ENCODE assay signal across 10 cellular contexts in genomic region chr15:90583471-90584252, GRCh38. TPM values are rescaled to one million over a fixed set of nuclear protein-coding genes. Genes with fewer than 3 reads are reported as not detected.
A peak's percentile ranks its signal among the peaks of the same experiment; 100 is the strongest.
DNase-seq lines count a peak whose midpoint lies in the region; ATAC-seq and TF ChIP-seq lines count a peak whose summit lies in the region.
"Had no signal": no experiment of that assay in that cellular context is flagged by ENCODE, and none has a peak within 500 bp of the region (broad histone marks: within the 10 kb centered on the region; RNA-seq: fewer than 3 reads in every experiment).

No MANE protein-coding gene starts in this region.

- H3K4me3 ChIP-seq in HUES48 (ENCODE audit: low read depth, low read length) (peak overlapping the region; percentile 11; the same call in 1 of the 2 replicates), skeletal muscle tissue (ENCODE audit: low read length in 3 of 3) (no peak overlapping the region)

- H3K9me3 ChIP-seq in HUES48 (ENCODE audit: control insufficient read depth, insufficient read depth, low read length) = no peaks in the 10 kb centered on the region
- H3K9me3 ChIP-seq in skeletal muscle tissue (ENCODE audit: control insufficient read depth in 3 of 3, low read length in 3 of 3) = no peaks in the 10 kb centered on the region

- TF ChIP-seq CTCF in chondrocyte (IDR thresholded peaks at IDR 0.05) = no peak

- H3K4me3 Mint-ChIP-seq in activated CD8-positive, alpha-beta T cell treated with anti-CD3 and anti-CD28 coated beads, Interleukin-2, amount 10 ng/mL, durations not matched to agents 7 days and 5 days = no peak overlapping the region
- no peak overlapping the region for H3K4me3 Mint-ChIP-seq in chondrocyte (ENCODE audit: unreplicated experiment)
- H3K4me3 Mint-ChIP-seq: activated T-cell treated with anti-CD3 and anti-CD28 coated beads, Interleukin-2, amount 50 U/mL, for 4 hours had no signal

- H3K27ac ChIP-seq in HUES48 (ENCODE audit: low read depth, low read length) (peak overlapping the region; percentile 72), skeletal muscle tissue (ENCODE audit: low read depth, low read length) (no peak overlapping the region)
- H3K27ac ChIP-seq: parathyroid adenoma had no signal

- POLR2A ChIA-PET in activated CD8-positive, alpha-beta T cell treated with anti-CD3 and anti-CD28 coated beads, Interleukin-2, amount 10 ng/mL, durations not matched to agents 7 days and 5 days (lab: Charles Lee) = interaction anchor here (1.2 to 1.6 kb wide), 2 partner anchors 9 to 62 kb away, joined by 3 read pairs; no protein-coding TSS in a partner anchor

- no peak for DNase-seq in activated CD8-positive, alpha-beta T cell treated with anti-CD3 and anti-CD28 coated beads, Interleukin-2, amount 10 ng/mL, durations not matched to agents 7 days and 5 days
- DNase-seq in left ventricle myocardium superior (no peak), islet precursor cell (no peak), chondrocyte (ENCODE audit: low spot score) (no peak), GM03348 (ENCODE audit: low spot score) (no peak)
- DNase-seq: activated T-cell treated with anti-CD3 and anti-CD28 coated beads, Interleukin-2, amount 50 U/mL, for 4 hours; effector memory CD4-positive, alpha-beta T cell had no signal

- H3K4me1 Mint-ChIP-seq in activated CD8-positive, alpha-beta T cell treated with anti-CD3 and anti-CD28 coated beads, Interleukin-2, amount 10 ng/mL, durations not matched to agents 7 days and 5 days (ENCODE audit: low read depth) = peaks cover 65% of the 10 kb centered on the region
- H3K4me1 Mint-ChIP-seq in chondrocyte (ENCODE audit: low read depth) = peaks cover 34% of the 10 kb centered on the region

- H3K36me3 ChIP-seq in HUES48 (ENCODE audit: control insufficient read depth, insufficient read depth, low read length) (no peaks in the 10 kb centered on the region), skeletal muscle tissue (ENCODE audit: control insufficient read depth in 3 of 3, insufficient read depth in 3 of 3, low read length in 3 of 3) (no peaks in the 10 kb centered on the region)

- H3K27me3 ChIP-seq in HUES48 (ENCODE audit: control insufficient read depth, insufficient read depth, low read length) (peaks cover 25% of the 10 kb centered on the region), skeletal muscle tissue (ENCODE audit: control insufficient read depth in 3 of 3, insufficient read depth in 3 of 3, low read length in 3 of 3) (no peaks in the 10 kb centered on the region)

- H3K9ac ChIP-seq in HUES48 (ENCODE audit: low read depth, low read length) = no peak overlapping the region
- H3K9ac ChIP-seq in skeletal muscle tissue (ENCODE audit: low read depth in 1 of 3, low read length in 3 of 3) = peak overlapping the region in 2 of 3 donors; percentile 14 to 55
- H3K9ac ChIP-seq: parathyroid adenoma had no signal

- H3K36me3 Mint-ChIP-seq in activated CD8-positive, alpha-beta T cell treated with anti-CD3 and anti-CD28 coated beads, Interleukin-2, amount 10 ng/mL, durations not matched to agents 7 days and 5 days (ENCODE audit: low read depth) = peaks cover 32% of the 10 kb centered on the region
- peaks cover 2% of the 10 kb centered on the region for H3K36me3 Mint-ChIP-seq in chondrocyte (ENCODE audit: low read depth)

- H3K4me1 ChIP-seq in HUES48 (ENCODE audit: control insufficient read depth, insufficient read depth, low read length) = peaks cover 54% of the 10 kb centered on the region
- H3K4me1 ChIP-seq in skeletal muscle tissue (ENCODE audit: control insufficient read depth in 3 of 3, insufficient read depth in 3 of 3, low read length in 3 of 3) = peaks cover 14 to 32% (median 18%) of the 10 kb centered on the region in 3 donors
- H3K4me1 ChIP-seq: parathyroid adenoma had no signal

- CTCF ChIA-PET in activated CD8-positive, alpha-beta T cell treated with anti-CD3 and anti-CD28 coated beads, Interleukin-2, amount 10 ng/mL, durations not matched to agents 7 days and 5 days (lab: Charles Lee) = interaction anchor here (0.8 to 1.5 kb wide), 5 partner anchors 7 to 103 kb away, joined by 3 to 7 read pairs (median 3); no protein-coding TSS in a partner anchor

- H3K27me3 Mint-ChIP-seq in activated CD8-positive, alpha-beta T cell treated with anti-CD3 and anti-CD28 coated beads, Interleukin-2, amount 10 ng/mL, durations not matched to agents 7 days and 5 days (ENCODE audit: low read depth) = no peaks in the 10 kb centered on the region
- no peaks in the 10 kb centered on the region for H3K27me3 Mint-ChIP-seq in chondrocyte (ENCODE audit: low read depth)

- no peak for ATAC-seq in activated CD8-positive, alpha-beta T cell treated with anti-CD3 and anti-CD28 coated beads, Interleukin-2, amount 10 ng/mL, durations not matched to agents 7 days and 5 days
- peak; percentile 37 for ATAC-seq in left ventricle myocardium superior
- ATAC-seq: activated T-cell treated with anti-CD3 and anti-CD28 coated beads, Interleukin-2, amount 50 U/mL, for 4 hours had no signal

- intact Hi-C loops in left ventricle myocardium superior (cut with micrococcal nuclease) = no loop called here

- no peaks in the 10 kb centered on the region for H3K9me3 Mint-ChIP-seq in activated CD8-positive, alpha-beta T cell treated with anti-CD3 and anti-CD28 coated beads, Interleukin-2, amount 10 ng/mL, durations not matched to agents 7 days and 5 days (ENCODE audit: insufficient read depth)
- H3K9me3 Mint-ChIP-seq in chondrocyte (ENCODE audit: low read depth) = no peaks in the 10 kb centered on the region
- H3K9me3 Mint-ChIP-seq: activated T-cell treated with anti-CD3 and anti-CD28 coated beads, Interleukin-2, amount 50 U/mL, for 4 hours had no signal

- H3K27ac Mint-ChIP-seq in activated CD8-positive, alpha-beta T cell treated with anti-CD3 and anti-CD28 coated beads, Interleukin-2, amount 10 ng/mL, durations not matched to agents 7 days and 5 days = peak overlapping the region; percentile 30
- H3K27ac Mint-ChIP-seq in chondrocyte (ENCODE audit: unreplicated experiment) = no peak overlapping the region

RNA-seq across cellular contexts. Expression of gene CRTC3, which starts 53.9 kb away (rescaled TPM):
- total RNA-seq in activated CD8-positive, alpha-beta T cell treated with anti-CD3 and anti-CD28 coated beads, Interleukin-2, amount 10 ng/mL, durations not matched to agents 7 days and 5 days = 10 to 100 TPM; 64.9 to 66.6 TPM
- total RNA-seq in left ventricle myocardium superior (29.8 TPM), skeletal muscle tissue (23.0 TPM), chondrocyte (33.8 to 39.7 TPM (median 37.7 TPM) in 3 replicates)
